Comparison of ENCODE assay signal across 7 cellular contexts in the genomic region with DNA sequence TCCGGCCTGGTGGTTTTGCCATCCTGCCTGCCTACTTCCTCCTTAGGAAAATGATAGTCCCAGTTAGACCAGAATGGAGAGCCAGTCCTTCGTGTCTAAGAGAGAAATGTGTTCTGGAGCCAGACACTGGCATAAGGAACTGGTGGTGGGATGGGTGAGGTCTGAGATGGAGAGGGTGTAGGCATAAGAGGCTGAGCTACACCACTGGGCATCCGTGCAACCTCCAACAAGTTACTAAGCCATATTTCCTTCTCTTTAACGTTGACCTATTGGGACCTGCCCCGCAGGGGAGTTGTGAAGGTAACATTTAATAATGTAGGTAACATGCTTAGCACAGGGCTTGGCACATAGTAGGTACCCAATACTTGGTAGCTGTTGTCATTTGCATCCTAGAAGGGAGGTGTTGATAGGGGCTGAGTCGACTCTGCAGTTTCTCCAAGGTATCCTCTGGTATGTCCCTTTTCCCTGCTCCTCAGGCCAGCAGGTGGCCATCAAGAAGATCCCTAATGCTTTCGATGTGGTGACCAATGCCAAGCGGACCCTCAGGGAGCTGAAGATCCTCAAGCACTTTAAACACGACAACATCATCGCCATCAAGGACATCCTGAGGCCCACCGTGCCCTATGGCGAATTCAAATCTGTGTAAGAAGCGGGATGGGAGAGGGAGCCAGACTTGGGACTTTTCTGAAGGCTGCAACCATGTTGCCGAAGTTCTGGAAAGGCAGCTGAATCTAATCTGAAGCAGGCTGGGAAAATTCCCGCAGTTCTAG. TPM values are rescaled to one million over a fixed set of nuclear protein-coding genes. Genes with fewer than 3 reads are reported as not detected.
DNase-seq lines count a peak whose midpoint lies in the region; ATAC-seq, FAIRE-seq and TF ChIP-seq lines count a peak whose summit lies in the region.

No MANE protein-coding gene starts in this region.

- peak overlapping the region; percentile 32 for H3K27ac Mint-ChIP-seq in activated CD8-positive, alpha-beta T cell treated with anti-CD3 and anti-CD28 coated beads, Interleukin-2, amount 10 ng/mL, durations not matched to agents 7 days and 5 days
- H3K27ac Mint-ChIP-seq in stimulated activated effector memory CD8-positive, alpha-beta T cell treated with anti-CD3 and anti-CD28 coated beads, Interleukin-12 subunit alpha, Interleukin-12 subunit beta, amount 100 ng/mL, for 72 hours, result peak overlapping the region; percentile 40

- H3K4me3 ChIP-seq in HFF-Myc (replicated peaks; ENCODE audit: low read depth, low read length) (peak overlapping the region; percentile 80), iPS-18a (ENCODE audit: low read length) (peak overlapping the region; percentile 98)

- no peak for DNase-seq in HFF-Myc (ENCODE audit: extremely low read depth, low read depth)
- no peak for DNase-seq in activated CD8-positive, alpha-beta T cell treated with anti-CD3 and anti-CD28 coated beads, Interleukin-2, amount 10 ng/mL, durations not matched to agents 7 days and 5 days
- peak in 1 of 2 donors; percentile 45 for DNase-seq in stimulated activated effector memory CD8-positive, alpha-beta T cell treated with anti-CD3 and anti-CD28 coated beads, Interleukin-12 subunit alpha, Interleukin-12 subunit beta, amount 100 ng/mL, for 72 hours (ENCODE audit: low spot score in 2 of 2)
- no peak for DNase-seq in RCC 7860 (ENCODE audit: low spot score)

- ATAC-seq in activated CD8-positive, alpha-beta T cell treated with anti-CD3 and anti-CD28 coated beads, Interleukin-2, amount 10 ng/mL, durations not matched to agents 7 days and 5 days, result no peak
- ATAC-seq in stimulated activated effector memory CD8-positive, alpha-beta T cell treated with anti-CD3 and anti-CD28 coated beads, Interleukin-12 subunit alpha, Interleukin-12 subunit beta, amount 100 ng/mL, for 72 hours, result no peak
- no peak for ATAC-seq in GM19328 (IDR thresholded peaks at IDR 0.05; ENCODE audit: unreplicated experiment)
- no peak for ATAC-seq in GM19463 (IDR thresholded peaks at IDR 0.05; ENCODE audit: unreplicated experiment)

- H3K36me3 Mint-ChIP-seq in activated CD8-positive, alpha-beta T cell treated with anti-CD3 and anti-CD28 coated beads, Interleukin-2, amount 10 ng/mL, durations not matched to agents 7 days and 5 days (ENCODE audit: low read depth), result peaks cover 41% of the 10 kb centered on the region
- H3K36me3 Mint-ChIP-seq in stimulated activated effector memory CD8-positive, alpha-beta T cell treated with anti-CD3 and anti-CD28 coated beads, Interleukin-12 subunit alpha, Interleukin-12 subunit beta, amount 100 ng/mL, for 72 hours, result peaks cover 38% of the 10 kb centered on the region

- no peak for FAIRE-seq in RCC 7860 (lab: Jason Lieb, UNC)

- peaks cover 43% of the 10 kb centered on the region for H3K36me3 ChIP-seq in iPS-18a (ENCODE audit: control insufficient read depth, low read depth, low read length)

- no peak overlapping the region for H3K27ac ChIP-seq in iPS-18a (ENCODE audit: low read length)

- peak overlapping the region; percentile 97 for H3K4me3 Mint-ChIP-seq in activated CD8-positive, alpha-beta T cell treated with anti-CD3 and anti-CD28 coated beads, Interleukin-2, amount 10 ng/mL, durations not matched to agents 7 days and 5 days
- H3K4me3 Mint-ChIP-seq in stimulated activated effector memory CD8-positive, alpha-beta T cell treated with anti-CD3 and anti-CD28 coated beads, Interleukin-12 subunit alpha, Interleukin-12 subunit beta, amount 100 ng/mL, for 72 hours, result peak overlapping the region; percentile 99

- CTCF ChIA-PET in activated CD8-positive, alpha-beta T cell treated with anti-CD3 and anti-CD28 coated beads, Interleukin-2, amount 10 ng/mL, durations not matched to agents 7 days and 5 days (lab: Charles Lee), result interaction anchor here (2.6 kb wide), 1 partner anchor 16 kb away, joined by 61 read pairs; a partner anchor contains a TSS

- peaks cover 26% of the 10 kb centered on the region for H3K4me1 Mint-ChIP-seq in activated CD8-positive, alpha-beta T cell treated with anti-CD3 and anti-CD28 coated beads, Interleukin-2, amount 10 ng/mL, durations not matched to agents 7 days and 5 days (ENCODE audit: low read depth)
- peaks cover 25% of the 10 kb centered on the region for H3K4me1 Mint-ChIP-seq in stimulated activated effector memory CD8-positive, alpha-beta T cell treated with anti-CD3 and anti-CD28 coated beads, Interleukin-12 subunit alpha, Interleukin-12 subunit beta, amount 100 ng/mL, for 72 hours

- peak overlapping the region; percentile 72 for H3K9ac ChIP-seq in iPS-18a (ENCODE audit: low read length)

- no peaks in the 10 kb centered on the region for H3K9me3 ChIP-seq in iPS-18a (ENCODE audit: control insufficient read depth, low read depth, low read length)

- peaks cover 5% of the 10 kb centered on the region for H3K27me3 Mint-ChIP-seq in activated CD8-positive, alpha-beta T cell treated with anti-CD3 and anti-CD28 coated beads, Interleukin-2, amount 10 ng/mL, durations not matched to agents 7 days and 5 days (ENCODE audit: low read depth)

- no peaks in the 10 kb centered on the region for H3K27me3 ChIP-seq in iPS-18a (ENCODE audit: control insufficient read depth, insufficient read depth, low read length)

- peaks cover 4% of the 10 kb centered on the region for H3K4me1 ChIP-seq in iPS-18a (ENCODE audit: control insufficient read depth, low read depth, low read length)

- no peaks in the 10 kb centered on the region for H3K9me3 Mint-ChIP-seq in activated CD8-positive, alpha-beta T cell treated with anti-CD3 and anti-CD28 coated beads, Interleukin-2, amount 10 ng/mL, durations not matched to agents 7 days and 5 days (ENCODE audit: insufficient read depth)
- H3K9me3 Mint-ChIP-seq in stimulated activated effector memory CD8-positive, alpha-beta T cell treated with anti-CD3 and anti-CD28 coated beads, Interleukin-12 subunit alpha, Interleukin-12 subunit beta, amount 100 ng/mL, for 72 hours, result no peaks in the 10 kb centered on the region

- POLR2A ChIA-PET in activated CD8-positive, alpha-beta T cell treated with anti-CD3 and anti-CD28 coated beads, Interleukin-2, amount 10 ng/mL, durations not matched to agents 7 days and 5 days (lab: Charles Lee), result no interaction called here

- TF ChIP-seq CTCF in HFF-Myc (IDR thresholded peaks at IDR 0.05; ENCODE audit: low read depth, low read length, missing control alignments), result no peak

RNA-seq across cellular contexts. Expression of a gene that starts 1.2 kb away (rescaled TPM):
- 10 to 100 TPM; 31.5 to 33.5 TPM for total RNA-seq in activated CD8-positive, alpha-beta T cell treated with anti-CD3 and anti-CD28 coated beads, Interleukin-2, amount 10 ng/mL, durations not matched to agents 7 days and 5 days

RNA-seq across cellular contexts. Expression of a gene that starts 7.5 kb away (rescaled TPM):
- total RNA-seq in activated CD8-positive, alpha-beta T cell treated with anti-CD3 and anti-CD28 coated beads, Interleukin-2, amount 10 ng/mL, durations not matched to agents 7 days and 5 days, result not detected

RNA-seq across cellular contexts. Expression of a gene that starts 17.0 kb away (rescaled TPM):
- 1 to 10 TPM; 1.1 TPM for total RNA-seq in activated CD8-positive, alpha-beta T cell treated with anti-CD3 and anti-CD28 coated beads, Interleukin-2, amount 10 ng/mL, durations not matched to agents 7 days and 5 days

RNA-seq across cellular contexts. Expression of a gene that starts 31.5 kb away (rescaled TPM):
- total RNA-seq in activated CD8-positive, alpha-beta T cell treated with anti-CD3 and anti-CD28 coated beads, Interleukin-2, amount 10 ng/mL, durations not matched to agents 7 days and 5 days, result under 1 TPM in 1 of 2 experiments, not detected in 1; 0.34 TPM
